In genomic region chr2:53289309-53290006, GRCh38 we compare ENCODE assay signal across 25 cellular contexts.
A peak's percentile ranks its signal among the peaks of the same experiment; 100 is the strongest.
DNase-seq lines count a peak whose midpoint lies in the region; ATAC-seq, FAIRE-seq and TF ChIP-seq lines count a peak whose summit lies in the region.
"Had no signal": no experiment of that assay in that cellular context is flagged by ENCODE, and none has a peak within 500 bp of the region (broad histone marks: within the 10 kb centered on the region; RNA-seq: fewer than 3 reads in every experiment).

No MANE protein-coding gene starts in this region.

- no peaks in the 10 kb centered on the region for H3K36me3 ChIP-seq in PC-9 (ENCODE audit: low read depth)
- H3K36me3 ChIP-seq in lower lobe of right lung, result no peaks in the 10 kb centered on the region
- no peaks in the 10 kb centered on the region for H3K36me3 ChIP-seq in H7 (replicated peaks; ENCODE audit: control insufficient read depth, insufficient read depth, low read length)
- H3K36me3 ChIP-seq: BLaER1 had no signal

- no peak overlapping the region for H2BK12ac ChIP-seq in H9 (ENCODE audit: insufficient read length, low read depth, low read length)

- no TSS peak for BruUV-seq in PC-9 (replicated peaks; lab: Mats Ljungman, UMichigan)

- H3K4me1 Mint-ChIP-seq in H9, result peaks cover 16 to 18% of the 10 kb centered on the region in 2 experiments
- H3K4me1 Mint-ChIP-seq: CD4-positive, CD25-positive, alpha-beta regulatory T cell had no signal

- DNase-seq in H9 (no peak), PC-9 (peak in 1 of 2 experiments; percentile 77), choroid plexus epithelial cell (ENCODE audit: low read depth) (peak; percentile 2), iris pigment epithelial cell (ENCODE audit: low read depth) (peak; percentile 4), activated gamma-delta T cell treated with Interleukin-2 at 50 U/mL for 16 hours (no peak), GM12891 (ENCODE audit: insufficient read length, low spot score) (no peak), lower lobe of right lung (no peak), H7 (no peak)
- DNase-seq: CD4-positive, CD25-positive, alpha-beta regulatory T cell; DMS153; DND-41; GM23248; HCEC 1CT; Kasumi-1; NCI-H1105; NCI-H146; NCI-H2029; NCI-H446; NCI-H524 treated with DMSO at 0.1 percent for 48 hours; NCI-H774; SHP77 had no signal

- H3K27ac Mint-ChIP-seq in H9, result peak overlapping the region; percentile 19 to 44 (median 19); a peak in 1 of 7 replicates
- H3K27ac Mint-ChIP-seq: CD4-positive, CD25-positive, alpha-beta regulatory T cell had no signal

- no peaks in the 10 kb centered on the region for H3K79me2 ChIP-seq in H9 (ENCODE audit: insufficient read depth, low read length)
- no peaks in the 10 kb centered on the region for H3K79me2 ChIP-seq in PC-9 (ENCODE audit: low read depth)

- TF ChIP-seq CTCF in H9 (conservative IDR thresholded peaks at IDR 0.05) (no peak), PC-9 (conservative IDR thresholded peaks at IDR 0.05) (no peak), choroid plexus epithelial cell (conservative IDR thresholded peaks at IDR 0.05; ENCODE audit: low read depth, low read length) (no peak), lower lobe of right lung (IDR thresholded peaks at IDR 0.05) (no peak)

- FAIRE-seq in GM12891 (lab: Jason Lieb, UNC), result no peak
- FAIRE-seq: A204.1, HepG2, K562 had no signal

- intact Hi-C loops in PC-9 (cut with micrococcal nuclease; ENCODE audit: unreplicated experiment), result no loop called here
- intact Hi-C loops in lower lobe of right lung (cut with DNase I), result no loop called here

- H4K5ac ChIP-seq in H9 (ENCODE audit: insufficient read length, low read depth, low read length), result no peak overlapping the region

- ATAC-seq in lower lobe of right lung, result no peak
- ATAC-seq: HepG2, K562 had no signal

- H2AFZ ChIP-seq in H9 (ENCODE audit: low read length) (no peak overlapping the region), PC-9 (no peak overlapping the region)
- H2AFZ ChIP-seq: GM23248 had no signal

- POLR2A ChIA-PET in PC-9 (lab: Charles Lee; ENCODE audit: unreplicated experiment), result interaction anchor here (0.6 kb wide), 1 partner anchor 479 kb away, joined by 3 read pairs; no protein-coding TSS in a partner anchor

- no peak overlapping the region for H3T11ph ChIP-seq in H9 (ENCODE audit: low read length)

- H3K4ac ChIP-seq in H9 (ENCODE audit: low read depth, low read length), result no peak overlapping the region

- H3K36me3 Mint-ChIP-seq in H9 (ENCODE audit: insufficient read depth in 1 of 3, low read depth in 3 of 3), result no peaks in the 10 kb centered on the region; a peak in 1 of 7 replicates
- H3K36me3 Mint-ChIP-seq: CD4-positive, CD25-positive, alpha-beta regulatory T cell had no signal

- H4K20me1 ChIP-seq in H9 (ENCODE audit: control insufficient read depth, insufficient read depth, insufficient read length) (no peaks in the 10 kb centered on the region), PC-9 (ENCODE audit: insufficient read depth) (no peaks in the 10 kb centered on the region)
- H4K20me1 ChIP-seq: BLaER1 had no signal

- peaks cover 4% of the 10 kb centered on the region; the same call in 1 of the 2 replicates for H3F3A ChIP-seq in PC-9 (ENCODE audit: insufficient read depth, low read depth)

- H3K23me2 ChIP-seq in H9 (ENCODE audit: insufficient read length, low read depth, low read length, poor library complexity, severe bottlenecking), result no peaks in the 10 kb centered on the region

- H4K91ac ChIP-seq in H9 (ENCODE audit: insufficient read length, low read depth, low read length), result no peak overlapping the region

- no peaks in the 10 kb centered on the region for H3K27me3 Mint-ChIP-seq in H9 (ENCODE audit: low read depth)
- H3K27me3 Mint-ChIP-seq: CD4-positive, CD25-positive, alpha-beta regulatory T cell had no signal

- no peaks in the 10 kb centered on the region for H3K9me2 ChIP-seq in PC-9 (ENCODE audit: insufficient read depth)

- no peak overlapping the region for H3K9ac ChIP-seq in H9 (ENCODE audit: extremely low read depth, insufficient read length, low read length)
- H3K9ac ChIP-seq: BLaER1, GM23248 had no signal

- no peak overlapping the region for H3K4me3 ChIP-seq in PC-9
- no peak overlapping the region for H3K4me3 ChIP-seq in choroid plexus epithelial cell (ENCODE audit: low read depth, low read length)
- H3K4me3 ChIP-seq in lower lobe of right lung, result no peak overlapping the region
- no peak overlapping the region for H3K4me3 ChIP-seq in H7 (ENCODE audit: insufficient read depth, low read depth, low read length)
- H3K4me3 ChIP-seq: BLaER1, GM23248, K562 had no signal

- H3K9me3 ChIP-seq in H9 (ENCODE audit: control insufficient read depth, low read depth, low read length), result no peaks in the 10 kb centered on the region
- H3K9me3 ChIP-seq in PC-9 (ENCODE audit: insufficient read depth, low read depth), result 0 out of 2 replicates have a peak, but pooled peaks cover 4% of the 10 kb centered on the region
- no peaks in the 10 kb centered on the region for H3K9me3 ChIP-seq in lower lobe of right lung
- H3K9me3 ChIP-seq: BLaER1 had no signal

- no peak overlapping the region for H3K56ac ChIP-seq in H9 (ENCODE audit: insufficient read length, low read depth, low read length)

- TF ChIP-seq POLR2A in GM12891 (IDR thresholded peaks at IDR 0.05; ENCODE audit: low read depth, low read length), result no peak

- H3K4me1 ChIP-seq in H9 (ENCODE audit: insufficient read depth, low read length), result no peaks in the 10 kb centered on the region
- peaks cover 13% of the 10 kb centered on the region; the same call in 1 of the 2 replicates for H3K4me1 ChIP-seq in PC-9 (replicated peaks; ENCODE audit: insufficient read depth)
- H3K4me1 ChIP-seq in lower lobe of right lung, result no peaks in the 10 kb centered on the region
- H3K4me1 ChIP-seq: BLaER1 had no signal

- H3K4me3 Mint-ChIP-seq in H9, result no peak overlapping the region; a peak in 1 of 5 replicates
- H3K4me3 Mint-ChIP-seq: CD4-positive, CD25-positive, alpha-beta regulatory T cell had no signal

- no peak overlapping the region for H2BK15ac ChIP-seq in H9 (ENCODE audit: low read depth, low read length)

- no peaks in the 10 kb centered on the region for H3K79me1 ChIP-seq in H9 (ENCODE audit: insufficient read depth, low read depth, low read length, poor library complexity, severe bottlenecking)

- no peak overlapping the region for H3K14ac ChIP-seq in H9 (ENCODE audit: insufficient read depth, low read length)

- H3K23ac ChIP-seq in H9 (ENCODE audit: insufficient read length, low read depth, low read length), result no peak overlapping the region

- H3K4me2 ChIP-seq in H9 (ENCODE audit: insufficient read depth, insufficient read length, low read length) (no peak overlapping the region), PC-9 (peak overlapping the region; percentile 4)
- H3K4me2 ChIP-seq: BLaER1 had no signal

- no peak overlapping the region for H4K8ac ChIP-seq in H9 (replicated peaks; ENCODE audit: insufficient read length, low read depth, low read length)

- no peak overlapping the region for H2AK5ac ChIP-seq in H9 (ENCODE audit: insufficient read length, low read length)

- H2BK20ac ChIP-seq in H9 (ENCODE audit: low read depth, low read length, poor library complexity, severe bottlenecking), result no peak overlapping the region

- H3K18ac ChIP-seq in H9 (ENCODE audit: insufficient read length, low read depth, low read length), result no peak overlapping the region

- H3K27ac ChIP-seq in H9 (ENCODE audit: insufficient read length, low read depth, low read length), result no peak overlapping the region
- H3K27ac ChIP-seq in PC-9, result no peak overlapping the region
- no peak overlapping the region for H3K27ac ChIP-seq in lower lobe of right lung
- H3K27ac ChIP-seq: BLaER1, GM23248 had no signal

- H2BK5ac ChIP-seq in H9 (ENCODE audit: insufficient read length, low read length), result no peak overlapping the region

- CTCF ChIA-PET in PC-9 (lab: Charles Lee), result no interaction called here

- no peak overlapping the region for H2BK120ac ChIP-seq in H9 (ENCODE audit: low read depth, low read length, poor library complexity, severe bottlenecking)

- H3K27me3 ChIP-seq in H9 (ENCODE audit: insufficient read depth, low read length), result no peaks in the 10 kb centered on the region
- H3K27me3 ChIP-seq in PC-9 (ENCODE audit: insufficient read depth, low read depth), result no peaks in the 10 kb centered on the region
- no peaks in the 10 kb centered on the region for H3K27me3 ChIP-seq in lower lobe of right lung (ENCODE audit: low read depth)
- no peaks in the 10 kb centered on the region for H3K27me3 ChIP-seq in H7 (ENCODE audit: control insufficient read depth, insufficient read depth, low read length)
- H3K27me3 ChIP-seq: BLaER1 had no signal

- no peaks in the 10 kb centered on the region for H3K9me3 Mint-ChIP-seq in H9

TF ChIP-seq in GM12891, 5 proteins besides CTCF, POLR2A, EP300 and RAD21:
- TF ChIP-seq SPI1 (IDR thresholded peaks at IDR 0.05; ENCODE audit: low read depth, low read length) (no peak), TAF1 (IDR thresholded peaks at IDR 0.05; ENCODE audit: low read depth, low read length) (no peak), POLR2AphosphoS5 (IDR thresholded peaks at IDR 0.05; ENCODE audit: low read depth, low read length) (no peak), POU2F2 (IDR thresholded peaks at IDR 0.05; ENCODE audit: low read depth, low read length) (no peak), PAX5 (IDR thresholded peaks at IDR 0.05; ENCODE audit: insufficient read depth, low read length, severe bottlenecking) (no peak)

Comparison
In these comparisons a context has a peak if more than half of its experiments do, and no peak if none do; other contexts are left out.
1. DNase-seq: peak in choroid plexus epithelial cell (single experiment) and iris pigment epithelial cell (single experiment); none in H9 (single experiment), activated gamma-delta T cell treated with Interleukin-2 at 50 U/mL for 16 hours (single experiment), GM12891 (single experiment), lower lobe of right lung (single experiment) and H7 (single experiment).